ENCODE assay signal across 8 cellular contexts in genomic region chrX:135185795-135186443, GRCh38. TPM values are rescaled to one million over a fixed set of nuclear protein-coding genes. Genes with fewer than 3 reads are reported as not detected.
DNase-seq lines count a peak whose midpoint lies in the region; ATAC-seq and TF ChIP-seq lines count a peak whose summit lies in the region.

No MANE protein-coding gene starts in this region.

- intact Hi-C loops in activated T-helper 2 cell treated with anti-CD3 and anti-CD28 coated beads, Interferon-gamma antibody, Interleukin-2, Interleukin-4, amounts not matched to agents 10 μg/mL and 5 μg/mL and 100 μg/mL, durations not matched to agents 14 hours and 24 hours and 36 hours (cut with micrococcal nuclease), result loop anchor here (1.0 to 5.0 kb wide), 3 partner anchors 214 to 411 kb away; no protein-coding TSS in a partner anchor
- intact Hi-C loops in left ventricle myocardium inferior (cut with micrococcal nuclease), result no loop called here

- H3K27me3 Mint-ChIP-seq in activated T-helper 2 cell treated with anti-CD3 and anti-CD28 coated beads, Interferon-gamma antibody, Interleukin-2, Interleukin-4, amounts not matched to agents 10 μg/mL and 5 μg/mL and 100 μg/mL, durations not matched to agents 14 hours and 24 hours and 36 hours (ENCODE audit: low read depth), result peaks cover 46% of the 10 kb centered on the region

- TF ChIP-seq CTCF in left ventricle myocardium inferior (IDR thresholded peaks at IDR 0.05; ENCODE audit: borderline replicate concordance), result peak; percentile 46

- H3K27ac Mint-ChIP-seq in activated T-helper 2 cell treated with anti-CD3 and anti-CD28 coated beads, Interferon-gamma antibody, Interleukin-2, Interleukin-4, amounts not matched to agents 10 μg/mL and 5 μg/mL and 100 μg/mL, durations not matched to agents 14 hours and 24 hours and 36 hours, result no peak overlapping the region

- no peaks in the 10 kb centered on the region for H3K36me3 ChIP-seq in left ventricle myocardium inferior

- no peaks in the 10 kb centered on the region for H3K36me3 Mint-ChIP-seq in activated T-helper 2 cell treated with anti-CD3 and anti-CD28 coated beads, Interferon-gamma antibody, Interleukin-2, Interleukin-4, amounts not matched to agents 10 μg/mL and 5 μg/mL and 100 μg/mL, durations not matched to agents 14 hours and 24 hours and 36 hours (ENCODE audit: low read depth)

- peak; percentile 74 for ATAC-seq in GM18517 (IDR thresholded peaks at IDR 0.05; ENCODE audit: unreplicated experiment)
- peak; percentile 65 for ATAC-seq in HG03064 (IDR thresholded peaks at IDR 0.05; ENCODE audit: low read depth, unreplicated experiment)
- ATAC-seq in HG03565 (IDR thresholded peaks at IDR 0.05; ENCODE audit: unreplicated experiment), result no peak

- H3K27me3 ChIP-seq in left ventricle myocardium inferior (ENCODE audit: low read depth), result no peaks in the 10 kb centered on the region

- DNase-seq in COR-L47 (lab: John Stamatoyannopoulos, UW), result peak; percentile 3
- DNase-seq in NCI-H524 treated with DMSO at 0.1 percent for 48 hours (lab: John Stamatoyannopoulos, UW), result peak; percentile 14
- DNase-seq in activated T-helper 2 cell treated with anti-CD3 and anti-CD28 coated beads, Interferon-gamma antibody, Interleukin-2, Interleukin-4, amounts not matched to agents 10 μg/mL and 5 μg/mL and 100 μg/mL, durations not matched to agents 14 hours and 24 hours and 36 hours (ENCODE audit: low spot score), result peak; percentile 8
- no peak for DNase-seq in left ventricle myocardium inferior
- DNase-seq in stimulated activated CD4-positive, alpha-beta T cell treated with anti-CD3 and anti-CD28 coated beads, Interleukin-15, amount 100 ng/mL, for 24 hours, result peak; percentile 41

- H3K27ac ChIP-seq in left ventricle myocardium inferior (replicated peaks), result no peak overlapping the region

- no peak overlapping the region for H3K4me3 ChIP-seq in left ventricle myocardium inferior

- no peak overlapping the region for H3K4me3 Mint-ChIP-seq in activated T-helper 2 cell treated with anti-CD3 and anti-CD28 coated beads, Interferon-gamma antibody, Interleukin-2, Interleukin-4, amounts not matched to agents 10 μg/mL and 5 μg/mL and 100 μg/mL, durations not matched to agents 14 hours and 24 hours and 36 hours (ENCODE audit: low read depth)

- H3K4me1 ChIP-seq in left ventricle myocardium inferior, result no peaks in the 10 kb centered on the region

- H3K4me1 Mint-ChIP-seq in activated T-helper 2 cell treated with anti-CD3 and anti-CD28 coated beads, Interferon-gamma antibody, Interleukin-2, Interleukin-4, amounts not matched to agents 10 μg/mL and 5 μg/mL and 100 μg/mL, durations not matched to agents 14 hours and 24 hours and 36 hours (ENCODE audit: low read depth), result peaks cover 2% of the 10 kb centered on the region

- no peaks in the 10 kb centered on the region for H3K9me3 Mint-ChIP-seq in activated T-helper 2 cell treated with anti-CD3 and anti-CD28 coated beads, Interferon-gamma antibody, Interleukin-2, Interleukin-4, amounts not matched to agents 10 μg/mL and 5 μg/mL and 100 μg/mL, durations not matched to agents 14 hours and 24 hours and 36 hours

- no peaks in the 10 kb centered on the region for H3K9me3 ChIP-seq in left ventricle myocardium inferior (replicated peaks)

RNA-seq across cellular contexts. Expression of gene CT55, which starts 14.7 kb away (rescaled TPM):
- not detected in 2 replicates for total RNA-seq in activated T-helper 2 cell treated with anti-CD3 and anti-CD28 coated beads, Interferon-gamma antibody, Interleukin-2, Interleukin-4, amounts not matched to agents 10 μg/mL and 5 μg/mL and 100 μg/mL, durations not matched to agents 14 hours and 24 hours and 36 hours
- total RNA-seq in left ventricle myocardium inferior, result not detected
